In genomic region chr13:97986841-97987240, GRCh38 we compare ENCODE assay signal across 2 cellular contexts.
TF ChIP-seq lines count a peak whose summit lies in the region.

No MANE protein-coding gene starts in this region.

TF ChIP-seq in GM23338, 12 proteins besides CTCF, POLR2A, EP300 and RAD21 (continued from another document):
- TF ChIP-seq, protein P1, sequence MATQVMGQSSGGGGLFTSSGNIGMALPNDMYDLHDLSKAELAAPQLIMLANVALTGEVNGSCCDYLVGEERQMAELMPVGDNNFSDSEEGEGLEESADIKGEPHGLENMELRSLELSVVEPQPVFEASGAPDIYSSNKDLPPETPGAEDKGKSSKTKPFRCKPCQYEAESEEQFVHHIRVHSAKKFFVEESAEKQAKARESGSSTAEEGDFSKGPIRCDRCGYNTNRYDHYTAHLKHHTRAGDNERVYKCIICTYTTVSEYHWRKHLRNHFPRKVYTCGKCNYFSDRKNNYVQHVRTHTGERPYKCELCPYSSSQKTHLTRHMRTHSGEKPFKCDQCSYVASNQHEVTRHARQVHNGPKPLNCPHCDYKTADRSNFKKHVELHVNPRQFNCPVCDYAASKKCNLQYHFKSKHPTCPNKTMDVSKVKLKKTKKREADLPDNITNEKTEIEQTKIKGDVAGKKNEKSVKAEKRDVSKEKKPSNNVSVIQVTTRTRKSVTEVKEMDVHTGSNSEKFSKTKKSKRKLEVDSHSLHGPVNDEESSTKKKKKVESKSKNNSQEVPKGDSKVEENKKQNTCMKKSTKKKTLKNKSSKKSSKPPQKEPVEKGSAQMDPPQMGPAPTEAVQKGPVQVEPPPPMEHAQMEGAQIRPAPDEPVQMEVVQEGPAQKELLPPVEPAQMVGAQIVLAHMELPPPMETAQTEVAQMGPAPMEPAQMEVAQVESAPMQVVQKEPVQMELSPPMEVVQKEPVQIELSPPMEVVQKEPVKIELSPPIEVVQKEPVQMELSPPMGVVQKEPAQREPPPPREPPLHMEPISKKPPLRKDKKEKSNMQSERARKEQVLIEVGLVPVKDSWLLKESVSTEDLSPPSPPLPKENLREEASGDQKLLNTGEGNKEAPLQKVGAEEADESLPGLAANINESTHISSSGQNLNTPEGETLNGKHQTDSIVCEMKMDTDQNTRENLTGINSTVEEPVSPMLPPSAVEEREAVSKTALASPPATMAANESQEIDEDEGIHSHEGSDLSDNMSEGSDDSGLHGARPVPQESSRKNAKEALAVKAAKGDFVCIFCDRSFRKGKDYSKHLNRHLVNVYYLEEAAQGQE (IDR thresholded peaks at IDR 0.05; ENCODE audit: unreplicated experiment), result no peak
- no peak for TF ChIP-seq ZNF331 (CRISPR knock-in tag; IDR thresholded peaks at IDR 0.05; ENCODE audit: low read depth)
- no peak for TF ChIP-seq EZH2phosphoT487 (IDR thresholded peaks at IDR 0.05; ENCODE audit: unreplicated experiment)
- TF ChIP-seq JUNB (IDR thresholded peaks at IDR 0.05; ENCODE audit: unreplicated experiment), result no peak
- TF ChIP-seq ETS1 (IDR thresholded peaks at IDR 0.05), result no peak
- no peak for TF ChIP-seq NANOG (IDR thresholded peaks at IDR 0.05; ENCODE audit: borderline replicate concordance)
- no peak for TF ChIP-seq EZH2 (IDR thresholded peaks at IDR 0.05; ENCODE audit: low read depth, unreplicated experiment)
- no peak for TF ChIP-seq ZNF114 (CRISPR knock-in tag; IDR thresholded peaks at IDR 0.05)

TF ChIP-seq in HepG2, 621 proteins besides CTCF, POLR2A, EP300 and RAD21 (continued from another document):
- TF ChIP-seq DZIP1 (CRISPR knock-in tag; IDR thresholded peaks at IDR 0.05) (no peak), ZNF574 (CRISPR knock-in tag; IDR thresholded peaks at IDR 0.05) (no peak), IKZF4 (CRISPR knock-in tag; IDR thresholded peaks at IDR 0.05; ENCODE audit: borderline replicate concordance, low read depth, not compliant biosample characterization) (no peak), ZNF207 (IDR thresholded peaks at IDR 0.05; ENCODE audit: borderline replicate concordance) (no peak), HMG20B (CRISPR knock-in tag; conservative IDR thresholded peaks at IDR 0.05) (no peak), POGZ (CRISPR knock-in tag; IDR thresholded peaks at IDR 0.05) (no peak), TBP (CRISPR knock-in tag; IDR thresholded peaks at IDR 0.05) (no peak), CENPBD1 (CRISPR knock-in tag; IDR thresholded peaks at IDR 0.05; ENCODE audit: borderline replicate concordance, low read depth) (no peak)
- TF ChIP-seq, protein P2, sequence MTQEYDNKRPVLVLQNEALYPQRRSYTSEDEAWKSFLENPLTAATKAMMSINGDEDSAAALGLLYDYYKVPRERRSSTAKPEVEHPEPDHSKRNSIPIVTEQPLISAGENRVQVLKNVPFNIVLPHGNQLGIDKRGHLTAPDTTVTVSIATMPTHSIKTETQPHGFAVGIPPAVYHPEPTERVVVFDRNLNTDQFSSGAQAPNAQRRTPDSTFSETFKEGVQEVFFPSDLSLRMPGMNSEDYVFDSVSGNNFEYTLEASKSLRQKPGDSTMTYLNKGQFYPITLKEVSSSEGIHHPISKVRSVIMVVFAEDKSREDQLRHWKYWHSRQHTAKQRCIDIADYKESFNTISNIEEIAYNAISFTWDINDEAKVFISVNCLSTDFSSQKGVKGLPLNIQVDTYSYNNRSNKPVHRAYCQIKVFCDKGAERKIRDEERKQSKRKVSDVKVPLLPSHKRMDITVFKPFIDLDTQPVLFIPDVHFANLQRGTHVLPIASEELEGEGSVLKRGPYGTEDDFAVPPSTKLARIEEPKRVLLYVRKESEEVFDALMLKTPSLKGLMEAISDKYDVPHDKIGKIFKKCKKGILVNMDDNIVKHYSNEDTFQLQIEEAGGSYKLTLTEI (CRISPR knock-in tag; conservative IDR thresholded peaks at IDR 0.05), result no peak
- TF ChIP-seq, protein P3, sequence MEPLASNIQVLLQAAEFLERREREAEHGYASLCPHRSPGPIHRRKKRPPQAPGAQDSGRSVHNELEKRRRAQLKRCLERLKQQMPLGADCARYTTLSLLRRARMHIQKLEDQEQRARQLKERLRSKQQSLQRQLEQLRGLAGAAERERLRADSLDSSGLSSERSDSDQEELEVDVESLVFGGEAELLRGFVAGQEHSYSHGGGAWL (CRISPR knock-in tag; IDR thresholded peaks at IDR 0.05), result no peak
- TF ChIP-seq, protein P4, sequence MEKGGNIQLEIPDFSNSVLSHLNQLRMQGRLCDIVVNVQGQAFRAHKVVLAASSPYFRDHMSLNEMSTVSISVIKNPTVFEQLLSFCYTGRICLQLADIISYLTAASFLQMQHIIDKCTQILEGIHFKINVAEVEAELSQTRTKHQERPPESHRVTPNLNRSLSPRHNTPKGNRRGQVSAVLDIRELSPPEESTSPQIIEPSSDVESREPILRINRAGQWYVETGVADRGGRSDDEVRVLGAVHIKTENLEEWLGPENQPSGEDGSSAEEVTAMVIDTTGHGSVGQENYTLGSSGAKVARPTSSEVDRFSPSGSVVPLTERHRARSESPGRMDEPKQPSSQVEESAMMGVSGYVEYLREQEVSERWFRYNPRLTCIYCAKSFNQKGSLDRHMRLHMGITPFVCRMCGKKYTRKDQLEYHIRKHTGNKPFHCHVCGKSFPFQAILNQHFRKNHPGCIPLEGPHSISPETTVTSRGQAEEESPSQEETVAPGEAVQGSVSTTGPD (CRISPR knock-in tag; IDR thresholded peaks at IDR 0.05), result no peak
